ENCODE assay signal across 18 cellular contexts in the genomic region with DNA sequence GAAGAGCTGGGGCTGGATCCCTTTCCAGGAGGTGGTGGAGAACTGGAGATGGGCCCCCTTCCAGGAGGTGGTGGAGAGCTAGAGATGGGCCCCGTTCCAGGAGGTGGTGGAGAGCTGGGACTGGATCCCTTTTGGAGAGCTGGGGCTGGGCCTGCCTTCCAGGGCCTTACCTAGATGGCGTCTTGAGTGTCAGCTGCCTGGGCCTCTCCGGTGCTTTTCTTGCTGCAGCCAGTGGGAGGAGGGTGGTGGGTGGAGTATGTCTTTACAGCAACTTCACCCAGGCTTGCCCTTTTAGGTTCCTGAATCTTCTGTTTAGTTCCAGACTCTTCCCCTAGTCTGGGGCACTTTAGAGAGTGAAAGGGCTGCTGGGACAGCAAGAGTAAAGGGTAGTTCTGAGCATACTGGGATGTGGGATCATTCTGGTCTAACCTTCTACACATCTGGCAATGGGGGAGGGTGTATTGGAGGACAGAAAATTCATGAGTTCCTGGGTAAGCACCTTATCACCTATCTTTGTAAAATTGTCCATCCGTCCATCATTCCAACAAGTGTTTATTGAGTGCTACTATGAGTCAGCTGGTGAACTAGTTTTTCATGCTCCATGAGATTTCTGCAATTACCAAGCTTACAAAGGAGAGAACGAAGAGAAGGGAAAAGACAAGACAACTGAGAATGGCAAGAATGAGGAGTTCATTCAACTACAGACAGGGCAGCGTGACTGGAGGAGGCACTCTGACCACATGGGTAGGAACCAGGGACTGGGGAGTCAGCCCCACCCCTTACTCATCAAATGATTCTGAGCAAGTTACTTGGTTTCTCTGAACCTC. TPM values are rescaled to one million over a fixed set of nuclear protein-coding genes. Genes with fewer than 3 reads are reported as not detected.
A peak's percentile ranks its signal among the peaks of the same experiment; 100 is the strongest.
DNase-seq lines count a peak whose midpoint lies in the region; ATAC-seq and TF ChIP-seq lines count a peak whose summit lies in the region.
"Had no signal": no experiment of that assay in that cellular context is flagged by ENCODE, and none has a peak within 500 bp of the region (broad histone marks: within the 10 kb centered on the region; RNA-seq: fewer than 3 reads in every experiment).

No MANE protein-coding gene starts in this region.

- no peaks in the 10 kb centered on the region for H3K27me3 ChIP-seq in PC-3 (ENCODE audit: low read length)

- POLR2A ChIA-PET in PC-3 (lab: Charles Lee; ENCODE audit: unreplicated experiment) = no interaction called here

- H3K27ac ChIP-seq in PC-3 (ENCODE audit: low read length) = no peak overlapping the region

- no TSS peak for BruUV-seq in PC-3 (replicated peaks; lab: Mats Ljungman, UMichigan)

- H3K9me3 Mint-ChIP-seq in CD14-positive monocyte = peaks cover 10 to 22% (median 13%) of the 10 kb centered on the region in 7 donors
- peaks cover 16% of the 10 kb centered on the region for H3K9me3 Mint-ChIP-seq in dendritic cell treated with granulocyte-macrophage colony-stimulating factor and Interleukin-4, amounts not matched to agents 40 ng/mL and 50 ng/mL, for 4 days

- CTCF ChIA-PET in PC-3 (lab: Charles Lee) = no interaction called here

- H3K4me2 ChIP-seq in PC-3 (ENCODE audit: low read length) = no peak overlapping the region

- H3K4me3 Mint-ChIP-seq in CD14-positive monocyte = no peak overlapping the region
- H3K4me3 Mint-ChIP-seq in dendritic cell treated with granulocyte-macrophage colony-stimulating factor and Interleukin-4, amounts not matched to agents 40 ng/mL and 50 ng/mL, for 4 days = no peak overlapping the region
- H3K4me3 Mint-ChIP-seq: HFFc6 had no signal

- H3K79me2 ChIP-seq in PC-3 (ENCODE audit: low read length) = no peaks in the 10 kb centered on the region

- peak overlapping the region in 5 of 7 donors; percentile 42 to 83 (median 55) for H3K27ac Mint-ChIP-seq in CD14-positive monocyte
- H3K27ac Mint-ChIP-seq in dendritic cell treated with granulocyte-macrophage colony-stimulating factor and Interleukin-4, amounts not matched to agents 40 ng/mL and 50 ng/mL, for 4 days = peak overlapping the region; percentile 70
- H3K27ac Mint-ChIP-seq: HFFc6 had no signal

- no peak overlapping the region for H2AFZ ChIP-seq in PC-3 (ENCODE audit: low read length)

- H3K4me1 Mint-ChIP-seq in CD14-positive monocyte = peaks cover 49% of the 10 kb centered on the region
- H3K4me1 Mint-ChIP-seq in dendritic cell treated with granulocyte-macrophage colony-stimulating factor and Interleukin-4, amounts not matched to agents 40 ng/mL and 50 ng/mL, for 4 days (ENCODE audit: low read depth) = peaks cover 62% of the 10 kb centered on the region

- H3K36me3 ChIP-seq in PC-3 (ENCODE audit: low read depth, low read length) = no peaks in the 10 kb centered on the region

- TF ChIP-seq CTCF in CD14-positive monocyte (IDR thresholded peaks at IDR 0.05) = no peak
- TF ChIP-seq CTCF in PC-3 (conservative IDR thresholded peaks at IDR 0.05; ENCODE audit: low read depth, low read length) = no peak

- H3K9me3 ChIP-seq in PC-3 (ENCODE audit: low read length) = 0 out of 2 replicates have a peak, but pooled peaks cover 7% of the 10 kb centered on the region

- H3K4me1 ChIP-seq in PC-3 (ENCODE audit: insufficient read depth, low read length) = peaks cover 10% of the 10 kb centered on the region

- H3K36me3 Mint-ChIP-seq in CD14-positive monocyte = peaks cover 29 to 39% of the 10 kb centered on the region in 2 donors
- peaks cover 42% of the 10 kb centered on the region for H3K36me3 Mint-ChIP-seq in dendritic cell treated with granulocyte-macrophage colony-stimulating factor and Interleukin-4, amounts not matched to agents 40 ng/mL and 50 ng/mL, for 4 days (ENCODE audit: low read depth)

- no peaks in the 10 kb centered on the region for H3K9me2 ChIP-seq in PC-3 (replicated peaks; ENCODE audit: low read length)

- H3K9ac ChIP-seq in PC-3 (ENCODE audit: low read length) = no peak overlapping the region

- DNase-seq in CD14-positive monocyte (ENCODE audit: low spot score) = no peak
- peak; percentile 54 for DNase-seq in PC-3
- DNase-seq in kidney tubule cell (ENCODE audit: low spot score) = peak; percentile 53
- DNase-seq in H4 (ENCODE audit: low spot score) = no peak
- DNase-seq in NCI-H526 (lab: John Stamatoyannopoulos, UW) = no peak
- no peak for DNase-seq in DMS79 treated with DMSO at 0.1 percent for 48 hours (lab: John Stamatoyannopoulos, UW)
- DNase-seq: C1 segment of cervical spinal cord, COR-L47, HFFc6, NCI-H1930, NCI-H2171, NCI-H446 treated with DMSO at 0.1 percent for 48 hours, NCI-H82 had no signal

- no peaks in the 10 kb centered on the region for H3K27me3 Mint-ChIP-seq in CD14-positive monocyte (ENCODE audit: low read depth in 3 of 3)
- H3K27me3 Mint-ChIP-seq in dendritic cell treated with granulocyte-macrophage colony-stimulating factor and Interleukin-4, amounts not matched to agents 40 ng/mL and 50 ng/mL, for 4 days = no peaks in the 10 kb centered on the region

- no peak; the same call in 1 of the 2 replicates for ATAC-seq in PC-3
- ATAC-seq in HG03469 (IDR thresholded peaks at IDR 0.05; ENCODE audit: unreplicated experiment) = no peak
- ATAC-seq: GM12878 had no signal

- no peak overlapping the region for H3K4me3 ChIP-seq in PC-3 (ENCODE audit: low read length)
- H3K4me3 ChIP-seq: GM12878 had no signal

- intact Hi-C loops in CD14-positive monocyte (cut with micrococcal nuclease) (no loop called here), PC-3 (cut with micrococcal nuclease) (no loop called here)
- intact Hi-C loops in dendritic cell treated with granulocyte-macrophage colony-stimulating factor and Interleukin-4, amounts not matched to agents 40 ng/mL and 50 ng/mL, for 4 days (cut with micrococcal nuclease) = loop anchor here (5.0 kb wide), 1 partner anchor 40 kb away; no protein-coding TSS in a partner anchor

- no peaks in the 10 kb centered on the region for H3F3A ChIP-seq in PC-3 (ENCODE audit: low read length, unreplicated experiment)

- H4K20me1 ChIP-seq in PC-3 (ENCODE audit: low read length) = no peaks in the 10 kb centered on the region

RNA-seq across cellular contexts. Expression of gene TXNDC2, which starts 18.9 kb away (rescaled TPM):
- polyA plus RNA-seq in CD14-positive monocyte = under 1 TPM in 1 of 2 donors, not detected in 1; 0.10 TPM
- 0.87 TPM in 1 of 2 replicates, not detected in the other for total RNA-seq in PC-3 (2014; rRNA removed)
- 0.29 and 0.55 TPM in 2 replicates for total RNA-seq in H4 (2014; rRNA removed; shearing (Covaris generic))
- total RNA-seq: G401 had no signal
- polyA plus RNA-seq: H1 had no signal

RNA-seq across cellular contexts. Expression of gene VAPA, which starts 47.0 kb away (rescaled TPM):
- polyA plus RNA-seq in CD14-positive monocyte = 100 to 1,000 TPM; 334 to 393 TPM
- 281 and 293 TPM in 2 replicates for total RNA-seq in PC-3 (2014; rRNA removed)
- total RNA-seq in H4 (2014; rRNA removed; shearing (Covaris generic)) = 318 and 364 TPM in 2 replicates

Comparison
In these comparisons a context has a peak if more than half of its experiments do, and no peak if none do; other contexts are left out.
1. DNase-seq: peak in PC-3 (single experiment) and kidney tubule cell (single experiment); none in CD14-positive monocyte (single experiment), H4 (single experiment), NCI-H526 (0 of 2) and DMS79 treated with DMSO at 0.1 percent for 48 hours (single experiment).